Comparison of ENCODE assay signal across 8 cellular contexts in genomic region chr4:44448548-44449443, GRCh38. TPM values are rescaled to one million over a fixed set of nuclear protein-coding genes. Genes with fewer than 3 reads are reported as not detected.
DNase-seq lines count a peak whose midpoint lies in the region; ATAC-seq and TF ChIP-seq lines count a peak whose summit lies in the region.

Gene KCTD8, minus strand, starts transcription at chr4:44448809.

- H3K9me3 Mint-ChIP-seq in activated naive CD8-positive, alpha-beta T cell (ENCODE audit: low read depth), result no peaks in the 10 kb centered on the region
- peaks cover 22% of the 10 kb centered on the region for H3K9me3 Mint-ChIP-seq in glutamatergic neuron (ENCODE audit: unreplicated experiment)

- in situ Hi-C loops in Panc1 (cut with HindIII; ENCODE audit: low pct_unique_long_range_greater_than_20kb, low sequenced_read_pairs), result no loop called here

- 1 to 2% methylated on average over 32 to 43 of the region's 71 CpGs for WGBS in thyroid gland, 2 donors

- peak; percentile 30 to 90 for TF ChIP-seq POLR2A in thyroid gland (IDR thresholded peaks at IDR 0.05)

- peaks cover 18% of the 10 kb centered on the region for H3K4me1 Mint-ChIP-seq in activated naive CD8-positive, alpha-beta T cell (ENCODE audit: low read depth)
- peaks cover 22% of the 10 kb centered on the region for H3K4me1 Mint-ChIP-seq in glutamatergic neuron (ENCODE audit: low read depth, unreplicated experiment)

- H3K36me3 ChIP-seq in HUES48 (ENCODE audit: control insufficient read depth, insufficient read depth, low read length) (no peaks in the 10 kb centered on the region), Panc1 (ENCODE audit: control insufficient read depth, insufficient read depth, low read length) (no peaks in the 10 kb centered on the region), thyroid gland (no peaks in the 10 kb centered on the region)

- H3K4me3 ChIP-seq in HUES48 (ENCODE audit: low read depth, low read length), result peak within 1 kb of the TSS; percentile 75
- H3K4me3 ChIP-seq in Panc1 (ENCODE audit: low read depth in 2 of 2, low read length in 2 of 2), result peak within 1 kb of the TSS; percentile 30 to 47
- peak within 1 kb of the TSS; percentile 35 to 92 (median 65) for H3K4me3 ChIP-seq in thyroid gland (replicated peaks in 1 of 3)

- DNase-seq in DMS153 treated with DMSO at 0.1 percent for 48 hours (lab: John Stamatoyannopoulos, UW; ENCODE audit: unreplicated experiment), result peak; percentile 38
- DNase-seq in Panc1 (ENCODE audit: low read depth, low spot score), result no peak
- peak; percentile 97 for DNase-seq in glutamatergic neuron
- DNase-seq in non-pigmented ciliary epithelial cell (ENCODE audit: low read depth), result peak; percentile 11
- peak; percentile 98 for DNase-seq in thyroid gland

- H3K27ac ChIP-seq in HUES48 (ENCODE audit: low read depth, low read length) (peak within 1 kb of the TSS; percentile 77), Panc1 (ENCODE audit: low read length) (no peak within 1 kb of the TSS), thyroid gland (peak within 1 kb of the TSS; percentile 80 to 98 (median 94))

- peak within 1 kb of the TSS; percentile 81 for H3K4me3 Mint-ChIP-seq in activated naive CD8-positive, alpha-beta T cell
- peak within 1 kb of the TSS; percentile 96 for H3K4me3 Mint-ChIP-seq in glutamatergic neuron (ENCODE audit: unreplicated experiment)

- peaks cover 42% of the 10 kb centered on the region for H3K27me3 Mint-ChIP-seq in activated naive CD8-positive, alpha-beta T cell
- peaks cover 15% of the 10 kb centered on the region for H3K27me3 Mint-ChIP-seq in glutamatergic neuron (ENCODE audit: unreplicated experiment)

- peak within 1 kb of the TSS; percentile 43; the same call in 1 of the 2 replicates for H3K9ac ChIP-seq in HUES48 (ENCODE audit: low read depth, low read length)

- H3K27me3 ChIP-seq in HUES48 (ENCODE audit: control insufficient read depth, insufficient read depth, low read length) (peaks cover 44% of the 10 kb centered on the region), Panc1 (ENCODE audit: control insufficient read depth, insufficient read depth, low read length) (peaks cover 6% of the 10 kb centered on the region; the same call in 1 of the 2 replicates), thyroid gland (no peaks in the 10 kb centered on the region)

- BruUV-seq in Panc1 (replicated peaks; lab: Mats Ljungman, UMichigan), result no TSS peak

- peak; percentile 96 for ATAC-seq in GM21515 (IDR thresholded peaks at IDR 0.05; ENCODE audit: unreplicated experiment)
- ATAC-seq in Panc1, result peak; percentile 95

- H3K4me1 ChIP-seq in HUES48 (ENCODE audit: control insufficient read depth, insufficient read depth, low read length) (peaks cover 7% of the 10 kb centered on the region; the same call in 1 of the 2 replicates), Panc1 (ENCODE audit: control insufficient read depth, insufficient read depth, low read length) (no peaks in the 10 kb centered on the region), thyroid gland (no peaks in the 10 kb centered on the region)

- TF ChIP-seq CTCF in Panc1 (IDR thresholded peaks at IDR 0.05) (peak; percentile 78), glutamatergic neuron (IDR thresholded peaks at IDR 0.05; ENCODE audit: partially characterized antibody, unreplicated experiment) (peak; percentile 94), thyroid gland (IDR thresholded peaks at IDR 0.05) (peak; percentile 37 to 85 (median 66))

- CTCF ChIA-PET in Panc1 (lab: Charles Lee), result no interaction called here

- POLR2A ChIA-PET in Panc1 (lab: Charles Lee), result no interaction called here

- no peak within 1 kb of the TSS for H3K27ac Mint-ChIP-seq in activated naive CD8-positive, alpha-beta T cell
- H3K27ac Mint-ChIP-seq in glutamatergic neuron (ENCODE audit: unreplicated experiment), result peak within 1 kb of the TSS; percentile 96

- intact Hi-C loops in Panc1 (cut with micrococcal nuclease; ENCODE audit: unreplicated experiment) (no loop called here), thyroid gland (cut with DNase I) (no loop called here)

- no peaks in the 10 kb centered on the region for H3K9me3 ChIP-seq in HUES48 (ENCODE audit: control insufficient read depth, insufficient read depth, low read length)
- H3K9me3 ChIP-seq in Panc1 (ENCODE audit: control insufficient read depth, insufficient read depth, low read depth, low read length), result no peaks in the 10 kb centered on the region
- no peaks in the 10 kb centered on the region for H3K9me3 ChIP-seq in thyroid gland

- H3K36me3 Mint-ChIP-seq in activated naive CD8-positive, alpha-beta T cell, result no peaks in the 10 kb centered on the region
- no peaks in the 10 kb centered on the region for H3K36me3 Mint-ChIP-seq in glutamatergic neuron (ENCODE audit: unreplicated experiment)

RNA-seq across cellular contexts. Expression of gene KCTD8, which starts in this region (rescaled TPM):
- total RNA-seq in Panc1 (2021; ENCODE audit: unreplicated experiment) (not detected), glutamatergic neuron (ENCODE audit: unreplicated experiment) (23.2 TPM), thyroid gland (10 to 100 TPM in 3 of 4 donors, 1 to 10 TPM in 1; 5.8 to 16.8 (median 16.0) TPM)
- not detected for polyA plus RNA-seq in Panc1 (2012; ENCODE audit: insufficient read length)

Comparison
In these comparisons a context has a peak if more than half of its experiments do, and no peak if none do; other contexts are left out.
1. Peak in ATAC-seq and H3K4me3 ChIP-seq in Panc1; RNA of the gene not detected or under 1 TPM.